29 cellular contexts compared by ENCODE assay signal in the genomic region with DNA sequence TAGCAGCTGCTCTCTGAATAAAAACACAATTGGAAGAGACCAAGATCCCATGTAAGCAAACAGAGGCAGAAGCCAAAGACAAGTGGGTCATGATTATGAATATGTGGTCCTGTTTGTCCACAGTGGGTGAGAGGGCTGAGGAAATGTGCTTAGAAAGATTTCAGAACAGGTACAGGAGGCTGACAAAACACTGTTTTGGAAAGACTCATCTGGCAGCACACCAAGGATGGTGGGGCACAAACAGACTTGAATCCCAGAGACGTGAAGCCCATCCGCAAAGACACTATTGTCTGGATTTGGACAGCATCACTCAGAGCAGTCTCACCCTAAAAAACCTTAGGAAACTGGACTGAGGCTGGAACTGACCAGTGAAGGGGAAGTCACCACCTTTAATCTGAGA.
DNase-seq lines count a peak whose midpoint lies in the region; ATAC-seq, FAIRE-seq and TF ChIP-seq lines count a peak whose summit lies in the region.
"Had no signal": no experiment of that assay in that cellular context is flagged by ENCODE, and none has a peak within 500 bp of the region (broad histone marks: within the 10 kb centered on the region; RNA-seq: fewer than 3 reads in every experiment).

No MANE protein-coding gene starts in this region.

- H4K5ac ChIP-seq in H1 (ENCODE audit: insufficient read length, low read depth, low read length) = no peak overlapping the region

- no peaks in the 10 kb centered on the region for H3K79me1 ChIP-seq in H1 (ENCODE audit: low read depth, low read length)

- 97% methylated on average over 2 of the region's 2 CpGs; no CpG with 5 or more reads in 1 of the 2 experiments for WGBS in H1 (ENCODE audit: extremely low coverage in 1 of 2, insufficient coverage in 1 of 2, insufficient read length in 1 of 2, insufficient replicate concordance in 2 of 2, low coverage in 1 of 2, low lambda C conversion rate in 2 of 2, missing lambda C conversion rate in 1 of 2), 2 experiments
- WGBS in sigmoid colon, 2 donors = 93 to 96% methylated on average over 2 of the region's 2 CpGs

- no peak for FAIRE-seq in H1 (lab: Jason Lieb, UNC)
- FAIRE-seq: GM12878, HepG2 had no signal

- H2BK120ac ChIP-seq in H1 (replicated peaks; ENCODE audit: low read depth, low read length) = no peak overlapping the region

- no peak overlapping the region for H3K14ac ChIP-seq in H1 (ENCODE audit: insufficient read length)

- H3K4me2 ChIP-seq in PC-3 (ENCODE audit: low read length) (peak overlapping the region; percentile 68), H1 (ENCODE audit: insufficient read depth in 1 of 2, low read depth in 2 of 2, low read length in 2 of 2) (no peak overlapping the region)

- H3K79me2 ChIP-seq in PC-3 (ENCODE audit: low read length) (no peaks in the 10 kb centered on the region), H1 (ENCODE audit: control insufficient read depth in 1 of 2, insufficient read depth in 2 of 2, low read length in 2 of 2) (no peaks in the 10 kb centered on the region)
- H3K79me2 ChIP-seq: parathyroid adenoma had no signal

- TF ChIP-seq POLR2A in H1 (IDR thresholded peaks at IDR 0.05; ENCODE audit: control extremely low read depth in 1 of 2, low read depth in 2 of 2, low read length in 2 of 2) = no peak
- TF ChIP-seq POLR2A in sigmoid colon (IDR thresholded peaks at IDR 0.05) = no peak

- H3K9me3 ChIP-seq in PC-3 (ENCODE audit: low read length) (no peaks in the 10 kb centered on the region), H1 (ENCODE audit: insufficient read depth in 2 of 2, low read depth in 1 of 2, low read length in 1 of 2) (no peaks in the 10 kb centered on the region), lower lobe of right lung (no peaks in the 10 kb centered on the region), sigmoid colon (no peaks in the 10 kb centered on the region)
- H3K9me3 ChIP-seq: gastrocnemius medialis, left lung, right atrium auricular region, stomach had no signal

- H3K9ac ChIP-seq in PC-3 (ENCODE audit: low read length) = peak overlapping the region; percentile 59
- H3K9ac ChIP-seq in H1 (replicated peaks in 1 of 4; ENCODE audit: extremely low read depth in 1 of 4, low read depth in 3 of 4, low read length in 3 of 4) = no peak overlapping the region
- H3K9ac ChIP-seq: parathyroid adenoma had no signal

- H3K23ac ChIP-seq in H1 (ENCODE audit: insufficient read length) = no peak overlapping the region

- intact Hi-C loops in PC-3 (cut with micrococcal nuclease) (loop anchor here (5.0 kb wide), 1 partner anchor 216 kb away; no protein-coding TSS in a partner anchor), lower lobe of right lung (cut with DNase I) (no loop called here), sigmoid colon (cut with DNase I) (loop anchor here (5.0 kb wide), 1 partner anchor 86 kb away; no protein-coding TSS in a partner anchor)

- TF ChIP-seq RAD21 in H1 (IDR thresholded peaks at IDR 0.05 in 1 of 2, conservative IDR thresholded peaks at IDR 0.05 in 1 of 2; ENCODE audit: low read depth in 2 of 2, low read length in 2 of 2) = no peak

- H3K4me1 ChIP-seq in PC-3 (ENCODE audit: insufficient read depth, low read length) = peaks cover 80% of the 10 kb centered on the region
- peaks cover 4 to 17% (median 9%) of the 10 kb centered on the region in 4 experiments for H3K4me1 ChIP-seq in H1 (replicated peaks in 1 of 4; ENCODE audit: control insufficient read depth in 3 of 4, insufficient read depth in 4 of 4, low read length in 3 of 4)
- H3K4me1 ChIP-seq in lower lobe of right lung = peaks cover 78% of the 10 kb centered on the region
- H3K4me1 ChIP-seq in sigmoid colon = peaks cover 0 to 22% (median 16%) of the 10 kb centered on the region in 4 donors

- H3K4ac ChIP-seq in H1 (replicated peaks; ENCODE audit: insufficient read length, low read depth, low read length) = no peak overlapping the region

- BruUV-seq in PC-3 (replicated peaks; lab: Mats Ljungman, UMichigan) = TSS peak; percentile 55

- no peak overlapping the region for H4K91ac ChIP-seq in H1 (replicated peaks; ENCODE audit: insufficient read length, low read length)

- peak overlapping the region; percentile 52; the same call in 1 of the 2 replicates for H2BK20ac ChIP-seq in H1 (ENCODE audit: low read length)

- peak; percentile 22 for DNase-seq in A172 (ENCODE audit: low spot score)
- DNase-seq in PC-3 = peak; percentile 89
- no peak for DNase-seq in H1 (ENCODE audit: low read depth in 1 of 2, low spot score in 2 of 2)
- DNase-seq in lower lobe of right lung = no peak
- no peak for DNase-seq in sigmoid colon
- no peak for DNase-seq in SHP77 treated with DMSO at 0.1 percent for 48 hours (lab: John Stamatoyannopoulos, UW)
- no peak for DNase-seq in NCI-H2196 treated with DMSO at 0.1 percent for 48 hours (lab: John Stamatoyannopoulos, UW; ENCODE audit: unreplicated experiment)
- DNase-seq: activated CD4-positive, alpha-beta memory T cell treated with anti-CD3 and anti-CD28 coated beads, Interleukin-2, amount 10 ng/mL, durations not matched to agents 7 days and 5 days; activated effector memory CD4-positive, alpha-beta T cell treated with Interleukin-2 at 50 U/mL for 16 hours; cerebellar nuclear complex; erythroblast; gastrocnemius medialis; GOT3; hippocampal formation; immature natural killer cell; NCI-H1105 treated with DMSO at 0.1 percent for 48 hours; NCI-H2029 treated with DMSO at 0.1 percent for 48 hours; NCI-H446; SHP77 had no signal

- no peak for TF ChIP-seq CTCF in PC-3 (conservative IDR thresholded peaks at IDR 0.05; ENCODE audit: low read depth, low read length)
- no peak for TF ChIP-seq CTCF in H1 (IDR thresholded peaks at IDR 0.05; ENCODE audit: control extremely low read depth in 1 of 3, insufficient read depth in 1 of 3, low read depth in 1 of 3, low read length in 3 of 3)
- TF ChIP-seq CTCF in lower lobe of right lung (IDR thresholded peaks at IDR 0.05) = no peak
- TF ChIP-seq CTCF in sigmoid colon (IDR thresholded peaks at IDR 0.05) = no peak

- H2AK5ac ChIP-seq in H1 (ENCODE audit: low read depth, low read length) = 0 out of 2 replicates have a peak overlapping the region, but pooled peaks have one; percentile 24

- POLR2A ChIA-PET in PC-3 (lab: Charles Lee; ENCODE audit: unreplicated experiment) (no interaction called here), H1 (lab: Charles Lee; ENCODE audit: partially characterized antibody) (no interaction called here)

- H3K9me2 ChIP-seq in PC-3 (replicated peaks; ENCODE audit: low read length) = no peaks in the 10 kb centered on the region

- no peak for TF ChIP-seq EP300 in H1 (IDR thresholded peaks at IDR 0.05; ENCODE audit: borderline replicate concordance in 1 of 2, low read depth in 2 of 2, low read length in 2 of 2)
- TF ChIP-seq EP300 in sigmoid colon (IDR thresholded peaks at IDR 0.05) = no peak

- H2AFZ ChIP-seq in PC-3 (ENCODE audit: low read length) = no peak overlapping the region
- no peak overlapping the region for H2AFZ ChIP-seq in H1 (ENCODE audit: low read length)
- H2AFZ ChIP-seq: parathyroid adenoma had no signal

- CTCF ChIA-PET in PC-3 (lab: Charles Lee) (interaction anchor here (0.9 to 3.5 kb wide), 6 partner anchors 46 to 203 kb away, joined by 3 to 14 read pairs (median 9); no protein-coding TSS in a partner anchor), H1 (lab: Charles Lee; ENCODE audit: partially characterized antibody) (interaction anchor here (0.9 to 7.6 kb wide), 10 partner anchors 12 to 354 kb away, joined by 3 to 114 read pairs (median 6); partner anchors contain the start of gene ADRB2)

- H3K36me3 ChIP-seq in PC-3 (ENCODE audit: low read depth, low read length) (no peaks in the 10 kb centered on the region), H1 (ENCODE audit: control insufficient read depth in 2 of 4, insufficient read depth in 4 of 4, low read length in 3 of 4) (no peaks in the 10 kb centered on the region; a peak in 1 of 8 replicates), lower lobe of right lung (no peaks in the 10 kb centered on the region), sigmoid colon (no peaks in the 10 kb centered on the region)
- H3K36me3 ChIP-seq: gastrocnemius medialis, left lung, right atrium auricular region, stomach had no signal

- H3K27ac ChIP-seq in PC-3 (ENCODE audit: low read length) = peak overlapping the region; percentile 88
- H3K27ac ChIP-seq in H1 (ENCODE audit: low read depth, low read length) = no peak overlapping the region
- H3K27ac ChIP-seq in lower lobe of right lung = peak overlapping the region; percentile 33
- no peak overlapping the region for H3K27ac ChIP-seq in sigmoid colon
- H3K27ac ChIP-seq: dorsolateral prefrontal cortex, gastrocnemius medialis, HL-60, right atrium auricular region had no signal

- H3F3A ChIP-seq in PC-3 (ENCODE audit: low read length, unreplicated experiment) = peaks cover 30% of the 10 kb centered on the region

- ATAC-seq in PC-3 (no peak), lower lobe of right lung (no peak), HG02840 (IDR thresholded peaks at IDR 0.05; ENCODE audit: low FRiP score, unreplicated experiment) (no peak)
- ATAC-seq: gastrocnemius medialis; GM12878; HepG2; left lung; natural killer cell treated with Interleukin-12 subunit alpha and Interleukin-12 subunit beta and Interleukin-15 and Interleukin-18, amount 100 ng/mL, for 72 hours had no signal

- no peak overlapping the region for H3K56ac ChIP-seq in H1 (replicated peaks; ENCODE audit: insufficient read length, low read depth, low read length)

- H2BK12ac ChIP-seq in H1 (ENCODE audit: low read depth, low read length) = peak overlapping the region; percentile 22

- no peak overlapping the region for H2BK15ac ChIP-seq in H1 (ENCODE audit: low read length)

- H3K18ac ChIP-seq in H1 (ENCODE audit: extremely low read depth, low read length) = no peak overlapping the region

- no peaks in the 10 kb centered on the region for H3K27me3 ChIP-seq in PC-3 (ENCODE audit: low read length)
- no peaks in the 10 kb centered on the region for H3K27me3 ChIP-seq in H1 (replicated peaks in 1 of 4; ENCODE audit: control insufficient read depth in 3 of 4, extremely low read depth in 1 of 4, insufficient read depth in 3 of 4, low read length in 3 of 4)
- no peaks in the 10 kb centered on the region for H3K27me3 ChIP-seq in lower lobe of right lung (ENCODE audit: low read depth)
- H3K27me3 ChIP-seq in sigmoid colon = no peaks in the 10 kb centered on the region
- H3K27me3 ChIP-seq: dorsolateral prefrontal cortex, gastrocnemius medialis, left lung, right atrium auricular region, stomach had no signal

- no peak overlapping the region for H4K8ac ChIP-seq in H1 (ENCODE audit: extremely low read depth, insufficient read depth, low read length)

- no peak overlapping the region for H2BK5ac ChIP-seq in H1 (ENCODE audit: low read depth, low read length)

- H4K20me1 ChIP-seq in PC-3 (ENCODE audit: low read length) = no peaks in the 10 kb centered on the region
- H4K20me1 ChIP-seq in H1 (replicated peaks in 1 of 2; ENCODE audit: control insufficient read depth in 1 of 2, insufficient read depth in 2 of 2, low read length in 2 of 2) = no peaks in the 10 kb centered on the region

- H3K4me3 ChIP-seq in PC-3 (ENCODE audit: low read length) (no peak overlapping the region), H1 (ENCODE audit: extremely low read depth in 1 of 4, insufficient read depth in 2 of 4, low read depth in 3 of 4, low read length in 4 of 4) (no peak overlapping the region), lower lobe of right lung (no peak overlapping the region), sigmoid colon (no peak overlapping the region)
- H3K4me3 ChIP-seq: dorsolateral prefrontal cortex, gastrocnemius medialis, GM12878, left lung, right atrium auricular region, stomach had no signal

- no peaks in the 10 kb centered on the region for H3K23me2 ChIP-seq in H1 (ENCODE audit: low read depth, low read length)

Comparison
In these comparisons a context has a peak if more than half of its experiments do, and no peak if none do; other contexts are left out.
1. DNase-seq: peak in A172 (single experiment) and PC-3 (single experiment); none in H1 (0 of 2), lower lobe of right lung (single experiment), sigmoid colon (single experiment), SHP77 treated with DMSO at 0.1 percent for 48 hours (single experiment) and NCI-H2196 treated with DMSO at 0.1 percent for 48 hours (single experiment).
2. H3K27ac ChIP-seq: peak in PC-3 (single experiment) and lower lobe of right lung (single experiment); none in H1 (single experiment) and sigmoid colon (0 of 4).